8 cellular contexts compared by ENCODE assay signal in genomic region chr14:37230551-37231194, GRCh38. TPM values are rescaled to one million over a fixed set of nuclear protein-coding genes. Genes with fewer than 3 reads are reported as not detected.
A peak's percentile ranks its signal among the peaks of the same experiment; 100 is the strongest.
DNase-seq lines count a peak whose midpoint lies in the region; ATAC-seq and TF ChIP-seq lines count a peak whose summit lies in the region.

No MANE protein-coding gene starts in this region.

- WGBS in esophagus squamous epithelium, 2 donors = 56% methylated on average over 5 of the region's 5 CpGs

- intact Hi-C loops in esophagus squamous epithelium (cut with DNase I) = no loop called here

- no peaks in the 10 kb centered on the region for H4K20me1 ChIP-seq in osteoblast (ENCODE audit: insufficient read depth, low read length)

- no peaks in the 10 kb centered on the region for H3K79me2 ChIP-seq in osteoblast (ENCODE audit: insufficient read depth, low read length)

- no peak for TF ChIP-seq POLR2A in esophagus squamous epithelium (IDR thresholded peaks at IDR 0.05)

- TF ChIP-seq CTCF in esophagus squamous epithelium (IDR thresholded peaks at IDR 0.05) = peak; percentile 46 to 81 (median 68)
- peak; percentile 80 for TF ChIP-seq CTCF in osteoblast (IDR thresholded peaks at IDR 0.05; ENCODE audit: extremely low read depth, low read depth, low read length)

- peaks cover 0 to 1% (median 0%) of the 10 kb centered on the region in 3 donors for H3K9me3 ChIP-seq in esophagus squamous epithelium
- H3K9me3 ChIP-seq in osteoblast (ENCODE audit: low read depth, low read length) = no peaks in the 10 kb centered on the region

- DNase-seq in EL (peak; percentile 58), H4 (ENCODE audit: low spot score) (peak; percentile 71), NCI-H1092 (lab: John Stamatoyannopoulos, UW) (peak; percentile 43), SHP77 (lab: John Stamatoyannopoulos, UW) (peak; percentile 77 to 90), esophagus squamous epithelium (lab: John Stamatoyannopoulos, UW) (no peak), osteoblast (ENCODE audit: insufficient read length, low spot score, missing footprints) (peak; percentile 54)

- H3K36me3 ChIP-seq in esophagus squamous epithelium (no peaks in the 10 kb centered on the region), osteoblast (ENCODE audit: insufficient read depth, low read length) (no peaks in the 10 kb centered on the region)

- ATAC-seq in GM19023 (IDR thresholded peaks at IDR 0.05; ENCODE audit: unreplicated experiment) = no peak
- no peak for ATAC-seq in HG03025 (IDR thresholded peaks at IDR 0.05; ENCODE audit: low FRiP score, unreplicated experiment)

- no peak overlapping the region for H3K4me2 ChIP-seq in osteoblast (ENCODE audit: insufficient read depth, low read length)

- no peaks in the 10 kb centered on the region for H3K4me1 ChIP-seq in esophagus squamous epithelium
- H3K4me1 ChIP-seq in osteoblast (ENCODE audit: insufficient read depth, low read length) = no peaks in the 10 kb centered on the region

- H3K27me3 ChIP-seq in esophagus squamous epithelium = no peaks in the 10 kb centered on the region
- no peaks in the 10 kb centered on the region for H3K27me3 ChIP-seq in osteoblast (ENCODE audit: insufficient read depth, low read length)

- H2AFZ ChIP-seq in osteoblast (ENCODE audit: low read length) = no peak overlapping the region

- H3K27ac ChIP-seq in esophagus squamous epithelium (no peak overlapping the region), osteoblast (ENCODE audit: low read depth, low read length) (no peak overlapping the region)

- H3K4me3 ChIP-seq in esophagus squamous epithelium (no peak overlapping the region), osteoblast (ENCODE audit: insufficient read depth, low read length) (no peak overlapping the region)

RNA-seq across cellular contexts. Expression of gene MIPOL1, which starts 32.9 kb away (rescaled TPM):
- total RNA-seq in H4 (2014; rRNA removed; shearing (Covaris generic)) = 0.06 TPM in 1 of 2 replicates, not detected in the other
- total RNA-seq in esophagus squamous epithelium (10 to 100 TPM in 1 of 4 donors, 1 to 10 TPM in 3; 4.9 to 13.7 (median 7.1) TPM), osteoblast (9.0 and 9.7 TPM in 2 replicates)

RNA-seq across cellular contexts. Expression of gene SLC25A21, which starts 58.3 kb away (rescaled TPM):
- not detected in 2 replicates for total RNA-seq in H4 (2014; rRNA removed; shearing (Covaris generic))
- total RNA-seq in esophagus squamous epithelium (1 to 10 TPM in 2 of 4 donors, under 1 TPM in 2; 0.67 to 2.1 (median 0.91) TPM), osteoblast (0.29 and 0.72 TPM in 2 replicates)
